20 cellular contexts compared by ENCODE assay signal in genomic region chr4:6154875-6155274, GRCh38. TPM values are rescaled to one million over a fixed set of nuclear protein-coding genes. Genes with fewer than 3 reads are reported as not detected.
DNase-seq lines count a peak whose midpoint lies in the region; ATAC-seq lines count a peak whose summit lies in the region.
"Had no signal": no experiment of that assay in that cellular context is flagged by ENCODE, and none has a peak within 500 bp of the region (broad histone marks: within the 10 kb centered on the region; RNA-seq: fewer than 3 reads in every experiment).

No MANE protein-coding gene starts in this region.

- no peaks in the 10 kb centered on the region for H3K27me3 ChIP-seq in effector memory CD4-positive, alpha-beta T cell (replicated peaks; ENCODE audit: control insufficient read depth, insufficient read depth, low read length, poor library complexity, severe bottlenecking)
- H3K27me3 ChIP-seq: BLaER1 had no signal

- no peaks in the 10 kb centered on the region for H3K36me3 ChIP-seq in effector memory CD4-positive, alpha-beta T cell (ENCODE audit: control insufficient read depth, insufficient read depth, low read length)
- H3K36me3 ChIP-seq: BLaER1 had no signal

- CTCF ChIA-PET in activated naive CD4-positive, alpha-beta T cell treated with anti-CD3 and anti-CD28 coated beads, Interleukin-2, amount 10 ng/mL, durations not matched to agents 7 days and 5 days (lab: Charles Lee) = interaction anchor here (1.1 to 1.4 kb wide), 3 partner anchors 20 to 96 kb away, joined by 3 to 4 read pairs (median 3); no protein-coding TSS in a partner anchor

- DNase-seq in activated naive CD4-positive, alpha-beta T cell treated with anti-CD3 and anti-CD28 coated beads, Interleukin-2, amount 10 ng/mL, durations not matched to agents 7 days and 5 days = no peak
- no peak for DNase-seq in activated naive CD4-positive, alpha-beta T cell treated with anti-CD3 and anti-CD28 coated beads, Interleukin-2, amount 50 U/mL, for 72 hours (ENCODE audit: low spot score in 2 of 2)
- no peak for DNase-seq in activated T-helper 1 cell treated with anti-CD3 and anti-CD28 coated beads, Interleukin-12 subunit alpha, Interleukin-12 subunit beta, Interleukin-2, Interleukin-4 antibody, amounts not matched to agents 30 ng/mL and 10 ng/mL and 1 ng/mL, durations not matched to agents 14 hours and 24 hours and 36 hours (ENCODE audit: low spot score)
- DNase-seq in left kidney (ENCODE audit: low read depth, low spot score) (peak; percentile 50), DMS 273 treated with DMSO at 0.1 percent for 48 hours (lab: John Stamatoyannopoulos, UW) (no peak)
- DNase-seq in stimulated activated CD8-positive, alpha-beta memory T cell treated with anti-CD3 and anti-CD28 coated beads, Interleukin-4, amount 100 ng/mL, for 48 hours = no peak
- DNase-seq in effector memory CD4-positive, alpha-beta T cell = no peak
- DNase-seq: CD8-positive, alpha-beta T cell; HCEC 1CT; IMR-90; NCI-H187; NCI-H2107; NCI-H2227 treated with DMSO at 0.1 percent for 48 hours; NCI-H524; NCI-H82; SHP77 treated with DMSO at 0.1 percent for 48 hours had no signal

- no peak for ATAC-seq in activated naive CD4-positive, alpha-beta T cell treated with anti-CD3 and anti-CD28 coated beads, Interleukin-2, amount 50 U/mL, for 72 hours
- ATAC-seq: CD8-positive, alpha-beta T cell had no signal

- peaks cover 2% of the 10 kb centered on the region for H3K36me3 Mint-ChIP-seq in activated naive CD4-positive, alpha-beta T cell treated with anti-CD3 and anti-CD28 coated beads, Interleukin-2, amount 10 ng/mL, durations not matched to agents 7 days and 5 days
- no peaks in the 10 kb centered on the region for H3K36me3 Mint-ChIP-seq in activated naive CD4-positive, alpha-beta T cell treated with anti-CD3 and anti-CD28 coated beads, Interleukin-2, amount 50 U/mL, for 72 hours
- peaks cover 24% of the 10 kb centered on the region for H3K36me3 Mint-ChIP-seq in activated T-helper 1 cell treated with anti-CD3 and anti-CD28 coated beads, Interleukin-12 subunit alpha, Interleukin-12 subunit beta, Interleukin-2, Interleukin-4 antibody, amounts not matched to agents 30 ng/mL and 10 ng/mL and 1 ng/mL, durations not matched to agents 14 hours and 24 hours and 36 hours (ENCODE audit: low read depth)
- H3K36me3 Mint-ChIP-seq: CD8-positive, alpha-beta T cell had no signal

- H3K4me1 ChIP-seq in effector memory CD4-positive, alpha-beta T cell (ENCODE audit: control insufficient read depth, insufficient read depth, low read length, poor library complexity, severe bottlenecking) = peaks cover 14% of the 10 kb centered on the region

- H3K9me3 Mint-ChIP-seq in activated naive CD4-positive, alpha-beta T cell treated with anti-CD3 and anti-CD28 coated beads, Interleukin-2, amount 10 ng/mL, durations not matched to agents 7 days and 5 days = no peaks in the 10 kb centered on the region
- H3K9me3 Mint-ChIP-seq in activated naive CD4-positive, alpha-beta T cell treated with anti-CD3 and anti-CD28 coated beads, Interleukin-2, amount 50 U/mL, for 72 hours = no peaks in the 10 kb centered on the region
- no peaks in the 10 kb centered on the region for H3K9me3 Mint-ChIP-seq in activated T-helper 1 cell treated with anti-CD3 and anti-CD28 coated beads, Interleukin-12 subunit alpha, Interleukin-12 subunit beta, Interleukin-2, Interleukin-4 antibody, amounts not matched to agents 30 ng/mL and 10 ng/mL and 1 ng/mL, durations not matched to agents 14 hours and 24 hours and 36 hours
- H3K9me3 Mint-ChIP-seq: CD8-positive, alpha-beta T cell had no signal

- intact Hi-C loops in activated T-helper 1 cell treated with anti-CD3 and anti-CD28 coated beads, Interleukin-12 subunit alpha, Interleukin-12 subunit beta, Interleukin-2, Interleukin-4 antibody, amounts not matched to agents 30 ng/mL and 10 ng/mL and 1 ng/mL, durations not matched to agents 14 hours and 24 hours and 36 hours (cut with micrococcal nuclease) = no loop called here

- H3K27ac Mint-ChIP-seq in activated naive CD4-positive, alpha-beta T cell treated with anti-CD3 and anti-CD28 coated beads, Interleukin-2, amount 10 ng/mL, durations not matched to agents 7 days and 5 days = peak overlapping the region; percentile 47
- H3K27ac Mint-ChIP-seq in activated naive CD4-positive, alpha-beta T cell treated with anti-CD3 and anti-CD28 coated beads, Interleukin-2, amount 50 U/mL, for 72 hours = no peak overlapping the region
- H3K27ac Mint-ChIP-seq in activated T-helper 1 cell treated with anti-CD3 and anti-CD28 coated beads, Interleukin-12 subunit alpha, Interleukin-12 subunit beta, Interleukin-2, Interleukin-4 antibody, amounts not matched to agents 30 ng/mL and 10 ng/mL and 1 ng/mL, durations not matched to agents 14 hours and 24 hours and 36 hours = no peak overlapping the region
- H3K27ac Mint-ChIP-seq: CD8-positive, alpha-beta T cell had no signal

- H3K4me1 Mint-ChIP-seq in activated naive CD4-positive, alpha-beta T cell treated with anti-CD3 and anti-CD28 coated beads, Interleukin-2, amount 10 ng/mL, durations not matched to agents 7 days and 5 days = peaks cover 48% of the 10 kb centered on the region
- peaks cover 58% of the 10 kb centered on the region for H3K4me1 Mint-ChIP-seq in activated T-helper 1 cell treated with anti-CD3 and anti-CD28 coated beads, Interleukin-12 subunit alpha, Interleukin-12 subunit beta, Interleukin-2, Interleukin-4 antibody, amounts not matched to agents 30 ng/mL and 10 ng/mL and 1 ng/mL, durations not matched to agents 14 hours and 24 hours and 36 hours (ENCODE audit: low read depth)

- no peak overlapping the region for H3K4me3 ChIP-seq in effector memory CD4-positive, alpha-beta T cell (ENCODE audit: insufficient read depth, low read depth, low read length, poor library complexity, severe bottlenecking)
- H3K4me3 ChIP-seq: BLaER1 had no signal

- H3K27me3 Mint-ChIP-seq in activated naive CD4-positive, alpha-beta T cell treated with anti-CD3 and anti-CD28 coated beads, Interleukin-2, amount 10 ng/mL, durations not matched to agents 7 days and 5 days = peaks cover 20% of the 10 kb centered on the region
- no peaks in the 10 kb centered on the region for H3K27me3 Mint-ChIP-seq in activated T-helper 1 cell treated with anti-CD3 and anti-CD28 coated beads, Interleukin-12 subunit alpha, Interleukin-12 subunit beta, Interleukin-2, Interleukin-4 antibody, amounts not matched to agents 30 ng/mL and 10 ng/mL and 1 ng/mL, durations not matched to agents 14 hours and 24 hours and 36 hours (ENCODE audit: insufficient read depth)

- H3K4me3 Mint-ChIP-seq in activated naive CD4-positive, alpha-beta T cell treated with anti-CD3 and anti-CD28 coated beads, Interleukin-2, amount 10 ng/mL, durations not matched to agents 7 days and 5 days = no peak overlapping the region
- peak overlapping the region; percentile 10 for H3K4me3 Mint-ChIP-seq in activated T-helper 1 cell treated with anti-CD3 and anti-CD28 coated beads, Interleukin-12 subunit alpha, Interleukin-12 subunit beta, Interleukin-2, Interleukin-4 antibody, amounts not matched to agents 30 ng/mL and 10 ng/mL and 1 ng/mL, durations not matched to agents 14 hours and 24 hours and 36 hours
- H3K4me3 Mint-ChIP-seq: CD8-positive, alpha-beta T cell had no signal

- H3K9me3 ChIP-seq in effector memory CD4-positive, alpha-beta T cell (ENCODE audit: control insufficient read depth, low read length) = no peaks in the 10 kb centered on the region
- H3K9me3 ChIP-seq: BLaER1 had no signal

- H3K27ac ChIP-seq in effector memory CD4-positive, alpha-beta T cell (ENCODE audit: insufficient read depth, low read length, poor library complexity, severe bottlenecking) = no peak overlapping the region
- H3K27ac ChIP-seq: BLaER1 had no signal

RNA-seq across cellular contexts. Expression of gene JAKMIP1, which starts 45.5 kb away (rescaled TPM):
- 1 to 10 TPM; 1.3 to 7.4 TPM for total RNA-seq in activated naive CD4-positive, alpha-beta T cell treated with anti-CD3 and anti-CD28 coated beads, Interleukin-2, amount 50 U/mL, for 72 hours
- 15.5 and 16.9 TPM in 2 replicates for total RNA-seq in activated T-helper 1 cell treated with anti-CD3 and anti-CD28 coated beads, Interleukin-12 subunit alpha, Interleukin-12 subunit beta, Interleukin-2, Interleukin-4 antibody, amounts not matched to agents 30 ng/mL and 10 ng/mL and 1 ng/mL, durations not matched to agents 14 hours and 24 hours and 36 hours
- total RNA-seq: A673, IMR-90, M059J, RPMI7951 had no signal
